ENCODE assay signal across 10 cellular contexts in the genomic region with DNA sequence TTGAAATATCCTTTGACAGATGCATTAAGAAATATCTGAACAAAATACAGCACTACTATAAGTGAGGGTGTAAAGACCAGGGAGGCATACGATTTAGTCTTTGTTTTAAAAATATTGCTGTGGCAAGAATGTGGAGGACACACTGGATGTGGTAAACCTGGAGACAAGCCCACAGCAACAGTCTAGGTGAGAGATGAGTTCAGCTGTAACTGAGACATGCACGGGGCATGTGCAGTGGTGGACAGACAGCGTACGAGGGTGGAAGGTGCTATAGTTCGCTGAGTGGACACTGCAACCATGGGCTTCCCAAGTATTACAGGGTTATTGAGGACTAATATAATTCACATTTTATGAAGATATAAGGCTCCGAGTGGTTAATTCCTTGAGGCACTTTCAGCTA. TPM values are rescaled to one million over a fixed set of nuclear protein-coding genes. Genes with fewer than 3 reads are reported as not detected.
A peak's percentile ranks its signal among the peaks of the same experiment; 100 is the strongest.
DNase-seq lines count a peak whose midpoint lies in the region; ATAC-seq and TF ChIP-seq lines count a peak whose summit lies in the region.
"Had no signal": no experiment of that assay in that cellular context is flagged by ENCODE, and none has a peak within 500 bp of the region (broad histone marks: within the 10 kb centered on the region; RNA-seq: fewer than 3 reads in every experiment).

No MANE protein-coding gene starts in this region.

- no peak overlapping the region for H3K27ac ChIP-seq in breast epithelium
- H3K27ac ChIP-seq in thymus (ENCODE audit: low read depth): no peak overlapping the region

- H3K4me3 ChIP-seq in breast epithelium: no peak overlapping the region
- peak overlapping the region; percentile 96 to 97 for H3K4me3 ChIP-seq in foreskin fibroblast (ENCODE audit: low read depth in 1 of 2, low read length in 2 of 2)
- H3K4me3 ChIP-seq in thymus (ENCODE audit: low read length): peak overlapping the region; percentile 80

- peak; percentile 7 for DNase-seq in MCF 10A (ENCODE audit: unreplicated experiment)
- no peak for DNase-seq in breast epithelium (ENCODE audit: low spot score in 2 of 2)
- DNase-seq in WTC11 (ENCODE audit: low spot score): no peak
- DNase-seq in foreskin fibroblast: no peak
- no peak for DNase-seq in GM13976 (ENCODE audit: low spot score)
- DNase-seq in AML-193 (lab: John Stamatoyannopoulos, UW): no peak
- DNase-seq in putamen (ENCODE audit: low spot score): no peak
- DNase-seq: erythroblast had no signal

- H3K36me3 Mint-ChIP-seq in MCF 10A (ENCODE audit: insufficient read depth, unreplicated experiment): peaks cover 7% of the 10 kb centered on the region
- H3K36me3 Mint-ChIP-seq in WTC11: peaks cover 3% of the 10 kb centered on the region

- H3K27ac Mint-ChIP-seq in MCF 10A (ENCODE audit: low read depth, unreplicated experiment) (peak overlapping the region; percentile 73), WTC11 (no peak overlapping the region)

- BruUV-seq in MCF 10A (replicated peaks; lab: Mats Ljungman, UMichigan): TSS peak; percentile 22

- H3K4me3 Mint-ChIP-seq in MCF 10A (ENCODE audit: unreplicated experiment): peak overlapping the region; percentile 78
- H3K4me3 Mint-ChIP-seq in WTC11: peak overlapping the region; percentile 77

- H3K9me3 ChIP-seq in breast epithelium: no peaks in the 10 kb centered on the region
- no peaks in the 10 kb centered on the region for H3K9me3 ChIP-seq in thymus (ENCODE audit: control insufficient read depth)

- H3K4me1 ChIP-seq in breast epithelium (peaks cover 5% of the 10 kb centered on the region in 2 donors), thymus (ENCODE audit: control insufficient read depth, insufficient read depth, low read length) (peaks cover 14% of the 10 kb centered on the region)

- no peaks in the 10 kb centered on the region for H3K9me3 Mint-ChIP-seq in MCF 10A (ENCODE audit: unreplicated experiment)
- H3K9me3 Mint-ChIP-seq in WTC11: peaks cover 6% of the 10 kb centered on the region; the same call in 1 of the 2 replicates

- TF ChIP-seq CTCF in MCF 10A (IDR thresholded peaks at IDR 0.05; ENCODE audit: unreplicated experiment) (no peak), breast epithelium (IDR thresholded peaks at IDR 0.05) (no peak), WTC11 (IDR thresholded peaks at IDR 0.05) (no peak), foreskin fibroblast (IDR thresholded peaks at IDR 0.05; ENCODE audit: low read depth, low read length) (no peak), GM13976 (IDR thresholded peaks at IDR 0.05; ENCODE audit: borderline replicate concordance, control extremely low read depth, extremely low read depth, insufficient read depth, missing control alignments) (no peak)

- POLR2A ChIA-PET in MCF 10A (lab: Yijun Ruan, JAX): interaction anchor here (0.6 to 2.7 kb wide), 12 partner anchors 8 to 366 kb away, joined by 3 to 14 read pairs (median 4); a partner anchor contains a TSS
- POLR2A ChIA-PET in WTC11 (lab: Charles Lee): no interaction called here

- H3K36me3 ChIP-seq in breast epithelium (no peaks in the 10 kb centered on the region), thymus (ENCODE audit: control insufficient read depth, insufficient read depth) (no peaks in the 10 kb centered on the region)

- H3K4me1 Mint-ChIP-seq in MCF 10A (ENCODE audit: insufficient read depth, unreplicated experiment) (peaks cover 26% of the 10 kb centered on the region), WTC11 (peaks cover 34% of the 10 kb centered on the region)

- in situ Hi-C loops in GM13976 (cut with MboI; ENCODE audit: low sequenced_read_pairs, unreplicated experiment): no loop called here

- 94% methylated on average over 6 of the region's 6 CpGs for WGBS in thymus

- no peaks in the 10 kb centered on the region for H3K27me3 Mint-ChIP-seq in MCF 10A (ENCODE audit: insufficient read depth, unreplicated experiment)
- H3K27me3 Mint-ChIP-seq in WTC11 (ENCODE audit: low read depth): peaks cover 43% of the 10 kb centered on the region

- TF ChIP-seq POLR2A in breast epithelium (IDR thresholded peaks at IDR 0.05): no peak

- CTCF ChIA-PET in MCF 10A (lab: Yijun Ruan, JAX) (interaction anchor here (0.7 to 1.2 kb wide), 6 partner anchors 12 to 146 kb away, joined by 3 to 5 read pairs (median 3); no protein-coding TSS in a partner anchor), WTC11 (lab: Charles Lee) (interaction anchor here (1.3 kb wide), 1 partner anchor 81 kb away, joined by 4 read pairs; no protein-coding TSS in a partner anchor)

- no peak for ATAC-seq in WTC11
- ATAC-seq: Right ventricle myocardium inferior had no signal

- intact Hi-C loops in MCF 10A (cut with micrococcal nuclease): loop anchor here (2.0 kb wide), 1 partner anchor 49 kb away; no protein-coding TSS in a partner anchor
- intact Hi-C loops in breast epithelium (cut with DNase I; ENCODE audit: low total_unique reads): no loop called here

- H3K27me3 ChIP-seq in breast epithelium (no peaks in the 10 kb centered on the region), thymus (ENCODE audit: control insufficient read depth, insufficient read depth) (no peaks in the 10 kb centered on the region)

TF ChIP-seq in WTC11, 78 proteins besides CTCF, POLR2A, EP300 and RAD21:
- TF ChIP-seq, protein P1, sequence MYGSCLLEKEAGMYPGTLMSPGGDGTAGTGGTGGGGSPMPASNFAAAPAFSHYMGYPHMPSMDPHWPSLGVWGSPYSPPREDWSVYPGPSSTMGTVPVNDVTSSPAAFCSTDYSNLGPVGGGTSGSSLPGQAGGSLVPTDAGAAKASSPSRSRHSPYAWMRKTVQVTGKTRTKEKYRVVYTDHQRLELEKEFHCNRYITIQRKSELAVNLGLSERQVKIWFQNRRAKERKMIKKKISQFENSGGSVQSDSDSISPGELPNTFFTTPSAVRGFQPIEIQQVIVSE (CRISPR knock-in tag; IDR thresholded peaks at IDR 0.05; ENCODE audit: borderline replicate concordance): no peak
- TF ChIP-seq, protein P2, sequence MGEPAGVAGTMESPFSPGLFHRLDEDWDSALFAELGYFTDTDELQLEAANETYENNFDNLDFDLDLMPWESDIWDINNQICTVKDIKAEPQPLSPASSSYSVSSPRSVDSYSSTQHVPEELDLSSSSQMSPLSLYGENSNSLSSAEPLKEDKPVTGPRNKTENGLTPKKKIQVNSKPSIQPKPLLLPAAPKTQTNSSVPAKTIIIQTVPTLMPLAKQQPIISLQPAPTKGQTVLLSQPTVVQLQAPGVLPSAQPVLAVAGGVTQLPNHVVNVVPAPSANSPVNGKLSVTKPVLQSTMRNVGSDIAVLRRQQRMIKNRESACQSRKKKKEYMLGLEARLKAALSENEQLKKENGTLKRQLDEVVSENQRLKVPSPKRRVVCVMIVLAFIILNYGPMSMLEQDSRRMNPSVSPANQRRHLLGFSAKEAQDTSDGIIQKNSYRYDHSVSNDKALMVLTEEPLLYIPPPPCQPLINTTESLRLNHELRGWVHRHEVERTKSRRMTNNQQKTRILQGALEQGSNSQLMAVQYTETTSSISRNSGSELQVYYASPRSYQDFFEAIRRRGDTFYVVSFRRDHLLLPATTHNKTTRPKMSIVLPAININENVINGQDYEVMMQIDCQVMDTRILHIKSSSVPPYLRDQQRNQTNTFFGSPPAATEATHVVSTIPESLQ (CRISPR knock-in tag; IDR thresholded peaks at IDR 0.05): no peak
- TF ChIP-seq CBFB (CRISPR knock-in tag; IDR thresholded peaks at IDR 0.05; ENCODE audit: low read depth) (no peak), IRF2 (CRISPR knock-in tag; IDR thresholded peaks at IDR 0.05; ENCODE audit: borderline replicate concordance, low read depth) (no peak), ESRRA (CRISPR knock-in tag; IDR thresholded peaks at IDR 0.05; ENCODE audit: borderline replicate concordance) (no peak), HMGA2 (CRISPR knock-in tag; IDR thresholded peaks at IDR 0.05) (no peak), NR2C2 (CRISPR knock-in tag; IDR thresholded peaks at IDR 0.05) (no peak)
- TF ChIP-seq, protein P3, sequence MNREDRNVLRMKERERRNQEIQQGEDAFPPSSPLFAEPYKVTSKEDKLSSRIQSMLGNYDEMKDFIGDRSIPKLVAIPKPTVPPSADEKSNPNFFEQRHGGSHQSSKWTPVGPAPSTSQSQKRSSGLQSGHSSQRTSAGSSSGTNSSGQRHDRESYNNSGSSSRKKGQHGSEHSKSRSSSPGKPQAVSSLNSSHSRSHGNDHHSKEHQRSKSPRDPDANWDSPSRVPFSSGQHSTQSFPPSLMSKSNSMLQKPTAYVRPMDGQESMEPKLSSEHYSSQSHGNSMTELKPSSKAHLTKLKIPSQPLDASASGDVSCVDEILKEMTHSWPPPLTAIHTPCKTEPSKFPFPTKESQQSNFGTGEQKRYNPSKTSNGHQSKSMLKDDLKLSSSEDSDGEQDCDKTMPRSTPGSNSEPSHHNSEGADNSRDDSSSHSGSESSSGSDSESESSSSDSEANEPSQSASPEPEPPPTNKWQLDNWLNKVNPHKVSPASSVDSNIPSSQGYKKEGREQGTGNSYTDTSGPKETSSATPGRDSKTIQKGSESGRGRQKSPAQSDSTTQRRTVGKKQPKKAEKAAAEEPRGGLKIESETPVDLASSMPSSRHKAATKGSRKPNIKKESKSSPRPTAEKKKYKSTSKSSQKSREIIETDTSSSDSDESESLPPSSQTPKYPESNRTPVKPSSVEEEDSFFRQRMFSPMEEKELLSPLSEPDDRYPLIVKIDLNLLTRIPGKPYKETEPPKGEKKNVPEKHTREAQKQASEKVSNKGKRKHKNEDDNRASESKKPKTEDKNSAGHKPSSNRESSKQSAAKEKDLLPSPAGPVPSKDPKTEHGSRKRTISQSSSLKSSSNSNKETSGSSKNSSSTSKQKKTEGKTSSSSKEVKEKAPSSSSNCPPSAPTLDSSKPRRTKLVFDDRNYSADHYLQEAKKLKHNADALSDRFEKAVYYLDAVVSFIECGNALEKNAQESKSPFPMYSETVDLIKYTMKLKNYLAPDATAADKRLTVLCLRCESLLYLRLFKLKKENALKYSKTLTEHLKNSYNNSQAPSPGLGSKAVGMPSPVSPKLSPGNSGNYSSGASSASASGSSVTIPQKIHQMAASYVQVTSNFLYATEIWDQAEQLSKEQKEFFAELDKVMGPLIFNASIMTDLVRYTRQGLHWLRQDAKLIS (CRISPR knock-in tag; IDR thresholded peaks at IDR 0.05; ENCODE audit: borderline replicate concordance): no peak
- TF ChIP-seq, protein P4, sequence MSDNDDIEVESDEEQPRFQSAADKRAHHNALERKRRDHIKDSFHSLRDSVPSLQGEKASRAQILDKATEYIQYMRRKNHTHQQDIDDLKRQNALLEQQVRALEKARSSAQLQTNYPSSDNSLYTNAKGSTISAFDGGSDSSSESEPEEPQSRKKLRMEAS (CRISPR knock-in tag; IDR thresholded peaks at IDR 0.05): no peak

RNA-seq across cellular contexts. Expression of a gene that starts 1.8 kb away (rescaled TPM):
- total RNA-seq in MCF 10A (2022): 5.2 and 5.7 TPM in 2 replicates
- total RNA-seq in breast epithelium: 1 to 10 TPM; 3.8 to 5.7 (median 5.2) TPM
- total RNA-seq in WTC11 (2021): 4.2 to 5.1 TPM (median 4.8 TPM) in 3 replicates
- 2.9 TPM for polyA plus RNA-seq in thymus

RNA-seq across cellular contexts. Expression of a gene that starts 36.7 kb away (rescaled TPM):
- 1.2 and 1.3 TPM in 2 replicates for total RNA-seq in MCF 10A (2022)
- total RNA-seq in breast epithelium: 10 to 100 TPM in 2 of 3 donors, 1 to 10 TPM in 1; 6.9 to 15.5 (median 12.8) TPM
- total RNA-seq in WTC11 (2021): 34.4 to 36.3 TPM (median 36.0 TPM) in 3 replicates
- polyA plus RNA-seq in thymus: 28.5 TPM

Comparison
In these comparisons a context has a peak if more than half of its experiments do, and no peak if none do; other contexts are left out.
1. H3K4me3 ChIP-seq: peak in foreskin fibroblast (2 of 2) and thymus (single experiment); none in breast epithelium (0 of 3).